17 cellular contexts compared by ENCODE assay signal in the genomic region with DNA sequence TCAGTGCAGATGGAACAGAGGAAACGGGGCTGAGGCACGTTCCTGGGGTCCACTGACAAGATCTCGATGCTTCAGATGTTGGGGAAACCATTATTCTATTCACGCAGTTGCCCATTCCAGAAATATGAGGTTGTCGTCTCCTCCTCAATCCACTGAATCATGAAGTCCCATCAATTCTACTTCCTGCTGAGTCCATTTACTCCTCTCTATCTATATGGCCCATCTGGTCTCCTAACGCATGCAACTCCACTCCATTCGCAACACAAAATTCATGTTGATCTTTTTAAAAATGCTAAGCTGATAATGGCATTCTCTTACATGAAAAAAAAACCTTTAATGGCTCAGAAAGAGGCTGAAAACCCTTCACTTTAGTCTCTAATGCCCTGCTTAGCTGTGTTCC.
"Had no signal": no experiment of that assay in that cellular context is flagged by ENCODE, and none has a peak within 500 bp of the region (broad histone marks: within the 10 kb centered on the region; RNA-seq: fewer than 3 reads in every experiment).

No MANE protein-coding gene starts in this region.

- ATAC-seq: body of pancreas; left lung; mucosa of descending colon; natural killer cell; stimulated activated memory B cell treated with anti-CD40 and anti-IgM and Interleukin-4, amounts not matched to agents 10 μg/mL and 1 μg/mL and 100 μg/mL, for 72 hours had no signal

- DNase-seq: activated CD8-positive, alpha-beta memory T cell treated with anti-CD3 and anti-CD28 coated beads for 24 hours; activated naive CD4-positive, alpha-beta T cell treated with anti-CD3 and anti-CD28 coated beads, Interleukin-2, amount 50 U/mL, for 16 hours; amniotic stem cell; body of pancreas; caudate nucleus; colonic mucosa; esophagus squamous epithelium; left lung; mammary epithelial cell; mucosa of descending colon; natural killer cell; occipital lobe; T1000; thyroid gland; WERI-Rb-1 had no signal

- H3K9me3 ChIP-seq: body of pancreas, colonic mucosa, esophagus squamous epithelium, left lung, mucosa of descending colon, thyroid gland had no signal

- H3K27me3 ChIP-seq: body of pancreas, colonic mucosa, esophagus squamous epithelium, hepatocyte, left lung, thyroid gland had no signal

- H3K27me3 Mint-ChIP-seq: stimulated activated memory B cell treated with anti-CD40 and anti-IgM and Interleukin-4, amounts not matched to agents 10 μg/mL and 1 μg/mL and 100 μg/mL, for 72 hours had no signal

- H3K9me3 Mint-ChIP-seq: natural killer cell; stimulated activated memory B cell treated with anti-CD40 and anti-IgM and Interleukin-4, amounts not matched to agents 10 μg/mL and 1 μg/mL and 100 μg/mL, for 72 hours had no signal

- H3K27ac ChIP-seq: body of pancreas, colonic mucosa, esophagus squamous epithelium, hepatocyte, left lung, thyroid gland, WERI-Rb-1 had no signal

- H3K36me3 Mint-ChIP-seq: natural killer cell; stimulated activated memory B cell treated with anti-CD40 and anti-IgM and Interleukin-4, amounts not matched to agents 10 μg/mL and 1 μg/mL and 100 μg/mL, for 72 hours had no signal

- H3K4me3 Mint-ChIP-seq: natural killer cell; stimulated activated memory B cell treated with anti-CD40 and anti-IgM and Interleukin-4, amounts not matched to agents 10 μg/mL and 1 μg/mL and 100 μg/mL, for 72 hours had no signal
